Comparison of ENCODE assay signal across 15 cellular contexts in the genomic region with DNA sequence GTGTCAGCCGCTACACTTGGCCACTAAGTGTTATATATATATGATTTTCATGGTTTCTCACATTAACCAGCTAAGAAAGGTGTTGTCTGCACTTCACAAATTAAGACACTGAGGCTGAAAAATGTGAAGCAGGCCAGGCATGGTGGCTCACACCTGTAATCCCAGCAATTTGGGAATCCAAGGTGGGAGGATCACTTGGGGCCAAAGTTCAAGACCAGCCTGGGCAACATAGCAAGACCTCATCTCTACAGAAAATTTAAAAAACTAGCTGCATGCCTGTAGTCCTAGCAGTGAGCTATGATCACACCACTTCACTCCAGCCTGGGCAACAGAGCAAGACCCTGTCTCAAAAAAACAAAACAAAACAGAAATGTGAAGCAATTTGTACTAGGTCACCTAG. TPM values are rescaled to one million over a fixed set of nuclear protein-coding genes. Genes with fewer than 3 reads are reported as not detected.
DNase-seq lines count a peak whose midpoint lies in the region; ATAC-seq and TF ChIP-seq lines count a peak whose summit lies in the region.
"Had no signal": no experiment of that assay in that cellular context is flagged by ENCODE, and none has a peak within 500 bp of the region (broad histone marks: within the 10 kb centered on the region; RNA-seq: fewer than 3 reads in every experiment).

No MANE protein-coding gene starts in this region.

- POLR2A ChIA-PET in activated CD4-positive, alpha-beta T cell treated with anti-CD3 and anti-CD28 coated beads for 36 hours (lab: Charles Lee), result interaction anchor here (0.7 kb wide), 2 partner anchors 25 to 38 kb away, joined by 3 read pairs; no protein-coding TSS in a partner anchor

- H3K27me3 Mint-ChIP-seq in activated CD4-positive, alpha-beta T cell treated with anti-CD3 and anti-CD28 coated beads for 36 hours, result no peaks in the 10 kb centered on the region
- H3K27me3 Mint-ChIP-seq in IgD-negative memory B cell, result no peaks in the 10 kb centered on the region
- H3K27me3 Mint-ChIP-seq in activated naive CD8-positive, alpha-beta T cell treated with anti-CD3 and anti-CD28 coated beads, Interleukin-2, amount 50 U/mL, for 24 hours, result peaks cover 4% of the 10 kb centered on the region

- peak overlapping the region; percentile 87 for H3K4me3 Mint-ChIP-seq in activated CD4-positive, alpha-beta T cell treated with anti-CD3 and anti-CD28 coated beads for 36 hours
- H3K4me3 Mint-ChIP-seq in IgD-negative memory B cell, result peak overlapping the region in 3 of 4 donors; percentile 78 to 98 (median 95)
- peak overlapping the region; percentile 99 for H3K4me3 Mint-ChIP-seq in activated naive CD8-positive, alpha-beta T cell treated with anti-CD3 and anti-CD28 coated beads, Interleukin-2, amount 50 U/mL, for 24 hours

- H3K4me3 ChIP-seq in osteoblast (ENCODE audit: insufficient read depth, low read length), result no peak overlapping the region

- no peak overlapping the region for H3K27ac ChIP-seq in osteoblast (ENCODE audit: low read depth, low read length)
- H3K27ac ChIP-seq: thyroid gland had no signal

- H3K36me3 ChIP-seq in osteoblast (ENCODE audit: insufficient read depth, low read length), result peaks cover 40% of the 10 kb centered on the region

- H2AFZ ChIP-seq in osteoblast (ENCODE audit: low read length), result no peak overlapping the region

- H3K27me3 ChIP-seq in osteoblast (ENCODE audit: insufficient read depth, low read length), result no peaks in the 10 kb centered on the region
- H3K27me3 ChIP-seq: thyroid gland had no signal

- CTCF ChIA-PET in activated CD4-positive, alpha-beta T cell treated with anti-CD3 and anti-CD28 coated beads for 36 hours (lab: Charles Lee), result interaction anchor here (0.7 to 2.0 kb wide), 3 partner anchors 17 to 46 kb away, joined by 3 to 9 read pairs (median 4); no protein-coding TSS in a partner anchor

- H3K4me1 Mint-ChIP-seq in activated CD4-positive, alpha-beta T cell treated with anti-CD3 and anti-CD28 coated beads for 36 hours, result peaks cover 19% of the 10 kb centered on the region
- H3K4me1 Mint-ChIP-seq in IgD-negative memory B cell, result peaks cover 7 to 20% (median 7%) of the 10 kb centered on the region in 3 donors
- peaks cover 32% of the 10 kb centered on the region for H3K4me1 Mint-ChIP-seq in activated naive CD8-positive, alpha-beta T cell treated with anti-CD3 and anti-CD28 coated beads, Interleukin-2, amount 50 U/mL, for 24 hours

- H3K36me3 Mint-ChIP-seq in activated CD4-positive, alpha-beta T cell treated with anti-CD3 and anti-CD28 coated beads for 36 hours (ENCODE audit: low read depth), result peaks cover 19% of the 10 kb centered on the region
- H3K36me3 Mint-ChIP-seq in IgD-negative memory B cell, result peaks cover 6% of the 10 kb centered on the region
- H3K36me3 Mint-ChIP-seq in activated naive CD8-positive, alpha-beta T cell treated with anti-CD3 and anti-CD28 coated beads, Interleukin-2, amount 50 U/mL, for 24 hours (ENCODE audit: low read depth), result peaks cover 13% of the 10 kb centered on the region

- TF ChIP-seq CTCF in osteoblast (IDR thresholded peaks at IDR 0.05; ENCODE audit: extremely low read depth, low read depth, low read length), result no peak

- intact Hi-C loops in activated CD4-positive, alpha-beta T cell treated with anti-CD3 and anti-CD28 coated beads for 36 hours (cut with DNase I, micrococcal nuclease), result loop anchor here (5.0 kb wide), 3 partner anchors 132 to 607 kb away; a partner anchor contains a TSS

- H4K20me1 ChIP-seq in osteoblast (ENCODE audit: insufficient read depth, low read length), result peaks cover 9% of the 10 kb centered on the region

- H3K27ac Mint-ChIP-seq in activated CD4-positive, alpha-beta T cell treated with anti-CD3 and anti-CD28 coated beads for 36 hours, result no peak overlapping the region
- H3K27ac Mint-ChIP-seq in IgD-negative memory B cell, result peak overlapping the region in 2 of 3 donors; percentile 71 to 95
- peak overlapping the region; percentile 35 for H3K27ac Mint-ChIP-seq in activated naive CD8-positive, alpha-beta T cell treated with anti-CD3 and anti-CD28 coated beads, Interleukin-2, amount 50 U/mL, for 24 hours

- no peak for ATAC-seq in activated CD4-positive, alpha-beta T cell treated with anti-CD3 and anti-CD28 coated beads for 36 hours
- ATAC-seq in activated naive CD8-positive, alpha-beta T cell treated with anti-CD3 and anti-CD28 coated beads, Interleukin-2, amount 50 U/mL, for 24 hours, result no peak
- ATAC-seq in GM19023 (IDR thresholded peaks at IDR 0.05; ENCODE audit: unreplicated experiment), result no peak

- no peaks in the 10 kb centered on the region for H3K9me3 ChIP-seq in osteoblast (ENCODE audit: low read depth, low read length)
- H3K9me3 ChIP-seq: thyroid gland had no signal

- peaks cover 47% of the 10 kb centered on the region for H3K79me2 ChIP-seq in osteoblast (ENCODE audit: insufficient read depth, low read length)

- DNase-seq in activated CD4-positive, alpha-beta T cell treated with anti-CD3 and anti-CD28 coated beads for 36 hours, result no peak
- no peak for DNase-seq in activated CD4-positive, alpha-beta T cell treated with anti-CD3 and anti-CD28 coated beads, Interleukin-2, amount 50 U/mL, for 1 hour
- DNase-seq in activated naive CD8-positive, alpha-beta T cell treated with anti-CD3 and anti-CD28 coated beads, Interleukin-2, amount 50 U/mL, for 24 hours, result no peak
- DNase-seq in osteoblast (ENCODE audit: insufficient read length, low spot score, missing footprints) (no peak), GM19240 (ENCODE audit: insufficient read length, low spot score) (no peak), mucosa of gallbladder (ENCODE audit: low spot score) (no peak)
- DNase-seq: activated naive CD4-positive, alpha-beta T cell; NCI-H1436 treated with DMSO at 0.1 percent for 48 hours; NCI-H526 treated with DMSO at 0.1 percent for 48 hours; nucleus accumbens; SHP77 treated with DMSO at 0.1 percent for 48 hours; stimulated activated CD4-positive, alpha-beta T cell treated with anti-CD3 and anti-CD28 coated beads, Interleukin-12 subunit alpha, Interleukin-12 subunit beta, amount 100 ng/mL, for 4 hours; thyroid gland had no signal

- H3K9me3 Mint-ChIP-seq in activated CD4-positive, alpha-beta T cell treated with anti-CD3 and anti-CD28 coated beads for 36 hours (ENCODE audit: low read depth), result no peaks in the 10 kb centered on the region
- H3K9me3 Mint-ChIP-seq in IgD-negative memory B cell, result no peaks in the 10 kb centered on the region
- H3K9me3 Mint-ChIP-seq in activated naive CD8-positive, alpha-beta T cell treated with anti-CD3 and anti-CD28 coated beads, Interleukin-2, amount 50 U/mL, for 24 hours, result no peaks in the 10 kb centered on the region

- H3K4me2 ChIP-seq in osteoblast (ENCODE audit: insufficient read depth, low read length), result peak overlapping the region; percentile 99

- H3K4me1 ChIP-seq in osteoblast (ENCODE audit: insufficient read depth, low read length), result peaks cover 19% of the 10 kb centered on the region

RNA-seq across cellular contexts. Expression of a gene that starts 1.8 kb away (rescaled TPM):
- 10 to 100 TPM; 32.1 to 38.8 TPM for total RNA-seq in activated CD4-positive, alpha-beta T cell treated with anti-CD3 and anti-CD28 coated beads for 36 hours
- polyA plus RNA-seq in IgD-negative memory B cell, result 36.4 TPM
- total RNA-seq in osteoblast (34.7 and 34.8 TPM in 2 replicates), mucosa of gallbladder (54.8 TPM)

RNA-seq across cellular contexts. Expression of a gene that starts 2.2 kb away (rescaled TPM):
- 10 to 100 TPM; 29.5 to 37.5 TPM for total RNA-seq in activated CD4-positive, alpha-beta T cell treated with anti-CD3 and anti-CD28 coated beads for 36 hours
- 27.6 TPM for polyA plus RNA-seq in IgD-negative memory B cell
- total RNA-seq in osteoblast (16.2 and 16.3 TPM in 2 replicates), mucosa of gallbladder (21.8 TPM)

RNA-seq across cellular contexts. Expression of a gene that starts 15.9 kb away (rescaled TPM):
- 10 to 100 TPM in 1 of 2 experiments, 1 to 10 TPM in 1; 8.4 to 10.2 TPM for total RNA-seq in activated CD4-positive, alpha-beta T cell treated with anti-CD3 and anti-CD28 coated beads for 36 hours
- 6.9 TPM for polyA plus RNA-seq in IgD-negative memory B cell
- total RNA-seq in osteoblast, result 21.4 and 23.0 TPM in 2 replicates
- total RNA-seq in mucosa of gallbladder, result 50.4 TPM

RNA-seq across cellular contexts. Expression of a gene that starts 46.8 kb away (rescaled TPM):
- total RNA-seq in activated CD4-positive, alpha-beta T cell treated with anti-CD3 and anti-CD28 coated beads for 36 hours, result 10 to 100 TPM; 39.9 to 56.1 TPM
- 53.9 TPM for polyA plus RNA-seq in IgD-negative memory B cell
- 29.2 and 35.1 TPM in 2 replicates for total RNA-seq in osteoblast
- total RNA-seq in mucosa of gallbladder, result 53.1 TPM

RNA-seq across cellular contexts. Expression of a gene that starts 48.3 kb away (rescaled TPM):
- total RNA-seq in activated CD4-positive, alpha-beta T cell treated with anti-CD3 and anti-CD28 coated beads for 36 hours, result 10 to 100 TPM; 13.1 to 14.1 TPM
- 25.4 TPM for polyA plus RNA-seq in IgD-negative memory B cell
- total RNA-seq in osteoblast (19.2 and 20.3 TPM in 2 replicates), mucosa of gallbladder (26.9 TPM)
